1 cellular context compared by ENCODE assay signal in genomic region chr3:17581421-17582080, GRCh38.
TF ChIP-seq lines count a peak whose summit lies in the region.

No MANE protein-coding gene starts in this region.

TF ChIP-seq in A549, 52 proteins besides CTCF, POLR2A, EP300 and RAD21 (continued from another document):
- no peak for TF ChIP-seq REST (IDR thresholded peaks at IDR 0.05)
- no peak for TF ChIP-seq JUNB (IDR thresholded peaks at IDR 0.05)
- TF ChIP-seq ZSCAN20 (CRISPR knock-in tag; IDR thresholded peaks at IDR 0.05), result no peak
